ENCODE assay signal across 20 cellular contexts in genomic region chr9:70134360-70134759, GRCh38.
DNase-seq lines count a peak whose midpoint lies in the region; ATAC-seq and TF ChIP-seq lines count a peak whose summit lies in the region.
"Had no signal": no experiment of that assay in that cellular context is flagged by ENCODE, and none has a peak within 500 bp of the region (broad histone marks: within the 10 kb centered on the region; RNA-seq: fewer than 3 reads in every experiment).

No MANE protein-coding gene starts in this region.

- H3K36me3 Mint-ChIP-seq in chondrocyte (ENCODE audit: low read depth) (peaks cover 13% of the 10 kb centered on the region), nephron (ENCODE audit: low read depth) (no peaks in the 10 kb centered on the region)
- no peaks in the 10 kb centered on the region for H3K36me3 Mint-ChIP-seq in activated T-helper 1 cell treated with anti-CD3 and anti-CD28 coated beads, Interleukin-12 subunit alpha, Interleukin-12 subunit beta, Interleukin-2, Interleukin-4 antibody, amounts not matched to agents 30 ng/mL and 10 ng/mL and 1 ng/mL, durations not matched to agents 14 hours and 24 hours and 36 hours (ENCODE audit: low read depth)
- H3K36me3 Mint-ChIP-seq: CD4-positive, alpha-beta memory T cell; IgD-negative memory B cell had no signal

- no peaks in the 10 kb centered on the region for H3K27me3 ChIP-seq in SK-N-SH (ENCODE audit: insufficient read depth)
- H3K27me3 ChIP-seq in skeletal muscle satellite cell (ENCODE audit: control insufficient read depth, insufficient read depth, low read length), result no peaks in the 10 kb centered on the region
- H3K27me3 ChIP-seq: BLaER1 had no signal

- H3K4me1 Mint-ChIP-seq in chondrocyte (ENCODE audit: low read depth) (peaks cover 81% of the 10 kb centered on the region), nephron (peaks cover 61% of the 10 kb centered on the region)
- no peaks in the 10 kb centered on the region for H3K4me1 Mint-ChIP-seq in activated T-helper 1 cell treated with anti-CD3 and anti-CD28 coated beads, Interleukin-12 subunit alpha, Interleukin-12 subunit beta, Interleukin-2, Interleukin-4 antibody, amounts not matched to agents 30 ng/mL and 10 ng/mL and 1 ng/mL, durations not matched to agents 14 hours and 24 hours and 36 hours (ENCODE audit: low read depth)
- H3K4me1 Mint-ChIP-seq: CD4-positive, alpha-beta memory T cell had no signal

- no peaks in the 10 kb centered on the region for H3K9me2 ChIP-seq in SK-N-SH

- H4K20me1 ChIP-seq in SK-N-SH (ENCODE audit: insufficient read depth), result no peaks in the 10 kb centered on the region
- H4K20me1 ChIP-seq: BLaER1 had no signal

- H3K4me3 Mint-ChIP-seq in chondrocyte (ENCODE audit: unreplicated experiment) (no peak overlapping the region), nephron (no peak overlapping the region)
- no peak overlapping the region for H3K4me3 Mint-ChIP-seq in activated T-helper 1 cell treated with anti-CD3 and anti-CD28 coated beads, Interleukin-12 subunit alpha, Interleukin-12 subunit beta, Interleukin-2, Interleukin-4 antibody, amounts not matched to agents 30 ng/mL and 10 ng/mL and 1 ng/mL, durations not matched to agents 14 hours and 24 hours and 36 hours
- H3K4me3 Mint-ChIP-seq: CD4-positive, alpha-beta memory T cell; IgD-negative memory B cell had no signal

- TF ChIP-seq CTCF in SK-N-SH (IDR thresholded peaks at IDR 0.05) (no peak), chondrocyte (IDR thresholded peaks at IDR 0.05) (no peak), nephron (IDR thresholded peaks at IDR 0.05; ENCODE audit: unreplicated experiment in 3 of 3) (no peak)

- H3K4me2 ChIP-seq in SK-N-SH (peak overlapping the region; percentile 1; the same call in 1 of the 2 replicates), skeletal muscle satellite cell (ENCODE audit: low read length) (no peak overlapping the region)
- H3K4me2 ChIP-seq: BLaER1 had no signal

- intact Hi-C loops in activated T-helper 1 cell treated with anti-CD3 and anti-CD28 coated beads, Interleukin-12 subunit alpha, Interleukin-12 subunit beta, Interleukin-2, Interleukin-4 antibody, amounts not matched to agents 30 ng/mL and 10 ng/mL and 1 ng/mL, durations not matched to agents 14 hours and 24 hours and 36 hours (cut with micrococcal nuclease), result no loop called here

- no peaks in the 10 kb centered on the region for H3K79me2 ChIP-seq in SK-N-SH (ENCODE audit: insufficient read depth)

- no peaks in the 10 kb centered on the region for H3K27me3 Mint-ChIP-seq in chondrocyte (ENCODE audit: low read depth)
- no peaks in the 10 kb centered on the region for H3K27me3 Mint-ChIP-seq in nephron (ENCODE audit: low read depth)
- H3K27me3 Mint-ChIP-seq in activated T-helper 1 cell treated with anti-CD3 and anti-CD28 coated beads, Interleukin-12 subunit alpha, Interleukin-12 subunit beta, Interleukin-2, Interleukin-4 antibody, amounts not matched to agents 30 ng/mL and 10 ng/mL and 1 ng/mL, durations not matched to agents 14 hours and 24 hours and 36 hours (ENCODE audit: insufficient read depth), result peaks cover 4% of the 10 kb centered on the region
- H3K27me3 Mint-ChIP-seq: CD4-positive, alpha-beta memory T cell; IgD-negative memory B cell had no signal

- ATAC-seq in GM19324 (IDR thresholded peaks at IDR 0.05; ENCODE audit: low FRiP score, unreplicated experiment) (no peak), GM18858 (IDR thresholded peaks at IDR 0.05; ENCODE audit: unreplicated experiment) (no peak)

- no peak for DNase-seq in SK-N-SH
- no peak for DNase-seq in chondrocyte (ENCODE audit: low spot score)
- no peak for DNase-seq in stimulated activated CD4-positive, alpha-beta T cell treated with anti-CD3 and anti-CD28 coated beads, Interleukin-1b, Interleukin-23, amount 100 ng/mL, for 48 hours
- DNase-seq in activated T-helper 1 cell treated with anti-CD3 and anti-CD28 coated beads, Interleukin-12 subunit alpha, Interleukin-12 subunit beta, Interleukin-2, Interleukin-4 antibody, amounts not matched to agents 30 ng/mL and 10 ng/mL and 1 ng/mL, durations not matched to agents 14 hours and 24 hours and 36 hours (ENCODE audit: low spot score), result no peak
- DNase-seq: Calu3; CD4-positive, alpha-beta memory T cell; DMS79; HCEC 1CT; Karpas-422; NCI-H1417 treated with DMSO at 0.1 percent for 48 hours; NCI-H187 treated with DMSO at 0.1 percent for 48 hours; NCI-H2227 treated with DMSO at 0.1 percent for 48 hours; SHP77 had no signal

- WGBS in SK-N-SH (ENCODE audit: low lambda C conversion rate), result 100% methylated on average over 1 of the region's 1 CpG

- POLR2A ChIA-PET in SK-N-SH (lab: Yijun Ruan, JAX), result no interaction called here

- H3K27ac Mint-ChIP-seq in chondrocyte (ENCODE audit: unreplicated experiment) (peak overlapping the region; percentile 93), nephron (peak overlapping the region; percentile 24 to 62 (median 53))
- H3K27ac Mint-ChIP-seq in activated T-helper 1 cell treated with anti-CD3 and anti-CD28 coated beads, Interleukin-12 subunit alpha, Interleukin-12 subunit beta, Interleukin-2, Interleukin-4 antibody, amounts not matched to agents 30 ng/mL and 10 ng/mL and 1 ng/mL, durations not matched to agents 14 hours and 24 hours and 36 hours, result no peak overlapping the region
- H3K27ac Mint-ChIP-seq: CD4-positive, alpha-beta memory T cell; IgD-negative memory B cell had no signal

- H3K27ac ChIP-seq in SK-N-SH (ENCODE audit: low read depth in 2 of 2, low read length in 1 of 2), result peak overlapping the region in 1 of 2 experiments; percentile 68; a peak in 2 of 4 replicates
- H3K27ac ChIP-seq: BLaER1, GM23248 had no signal

- H3K4me3 ChIP-seq in SK-N-SH (ENCODE audit: low read depth in 2 of 2, low read length in 1 of 2), result no peak overlapping the region
- no peak overlapping the region for H3K4me3 ChIP-seq in skeletal muscle satellite cell (ENCODE audit: low read length)
- H3K4me3 ChIP-seq: BLaER1, GM23248 had no signal

- TF ChIP-seq EP300 in SK-N-SH (IDR thresholded peaks at IDR 0.05; ENCODE audit: borderline replicate concordance in 1 of 2, low read depth in 1 of 2, low read length in 1 of 2), result no peak

- H3K36me3 ChIP-seq in SK-N-SH (replicated peaks in 1 of 2; ENCODE audit: control insufficient read depth in 1 of 2, insufficient read depth in 2 of 2, low read length in 1 of 2), result no peaks in the 10 kb centered on the region
- H3K36me3 ChIP-seq in skeletal muscle satellite cell (ENCODE audit: insufficient read depth, low read length), result no peaks in the 10 kb centered on the region
- H3K36me3 ChIP-seq: BLaER1 had no signal

- CTCF ChIA-PET in SK-N-SH (lab: Yijun Ruan, JAX), result interaction anchor here (1.9 to 2.4 kb wide), 3 partner anchors 21 to 163 kb away, joined by 7 to 11 read pairs (median 10); no protein-coding TSS in a partner anchor

- no peak overlapping the region for H2AFZ ChIP-seq in SK-N-SH (ENCODE audit: low read depth)
- H2AFZ ChIP-seq: GM23248 had no signal

- H3F3A ChIP-seq in SK-N-SH (replicated peaks; ENCODE audit: insufficient read depth), result peaks cover 39% of the 10 kb centered on the region

- H3K9me3 ChIP-seq in SK-N-SH, result no peaks in the 10 kb centered on the region
- H3K9me3 ChIP-seq in skeletal muscle satellite cell (replicated peaks; ENCODE audit: low read length), result no peaks in the 10 kb centered on the region
- H3K9me3 ChIP-seq: BLaER1 had no signal

- H3K9me3 Mint-ChIP-seq in chondrocyte (ENCODE audit: low read depth) (no peaks in the 10 kb centered on the region), nephron (no peaks in the 10 kb centered on the region)
- H3K9me3 Mint-ChIP-seq in activated T-helper 1 cell treated with anti-CD3 and anti-CD28 coated beads, Interleukin-12 subunit alpha, Interleukin-12 subunit beta, Interleukin-2, Interleukin-4 antibody, amounts not matched to agents 30 ng/mL and 10 ng/mL and 1 ng/mL, durations not matched to agents 14 hours and 24 hours and 36 hours, result no peaks in the 10 kb centered on the region
- H3K9me3 Mint-ChIP-seq: CD4-positive, alpha-beta memory T cell; IgD-negative memory B cell had no signal

- H3K4me1 ChIP-seq in SK-N-SH (ENCODE audit: control insufficient read depth in 1 of 2, insufficient read depth in 2 of 2, low read depth in 1 of 2, low read length in 1 of 2) (peaks cover 16 to 32% of the 10 kb centered on the region in 2 experiments), skeletal muscle satellite cell (ENCODE audit: control insufficient read depth, insufficient read depth, low read length) (peaks cover 58% of the 10 kb centered on the region)
- H3K4me1 ChIP-seq: BLaER1 had no signal

- H3K9ac ChIP-seq in SK-N-SH, result no peak overlapping the region
- peak overlapping the region; percentile 55 for H3K9ac ChIP-seq in skeletal muscle satellite cell (ENCODE audit: low read depth, low read length)
- H3K9ac ChIP-seq: BLaER1, GM23248 had no signal

- TF ChIP-seq RAD21 in SK-N-SH (IDR thresholded peaks at IDR 0.05; ENCODE audit: low read length), result no peak

TF ChIP-seq in SK-N-SH, 30 proteins besides CTCF, POLR2A, EP300 and RAD21 (continues in another document):
- TF ChIP-seq MAX (IDR thresholded peaks at IDR 0.05; ENCODE audit: low read depth) (no peak), POLR2AphosphoS5 (IDR thresholded peaks at IDR 0.05; ENCODE audit: low read depth, low read length) (no peak), ZBTB33 (IDR thresholded peaks at IDR 0.05; ENCODE audit: borderline replicate concordance, low read depth) (no peak), YY1 (IDR thresholded peaks at IDR 0.05; ENCODE audit: low read depth) (no peak), JUND (IDR thresholded peaks at IDR 0.05) (no peak), TEAD4 (IDR thresholded peaks at IDR 0.05; ENCODE audit: borderline replicate concordance, insufficient read depth) (no peak)
